ENCODE assay signal across 10 cellular contexts in genomic region chr4:124632439-124632838, GRCh38.
"Had no signal": no experiment of that assay in that cellular context is flagged by ENCODE, and none has a peak within 500 bp of the region (broad histone marks: within the 10 kb centered on the region; RNA-seq: fewer than 3 reads in every experiment).

No MANE protein-coding gene starts in this region.

- H3K36me3 ChIP-seq: brain microvascular endothelial cell, esophagus muscularis mucosa, upper lobe of right lung had no signal

- H3K4me1 ChIP-seq: esophagus muscularis mucosa, upper lobe of right lung had no signal

- DNase-seq: activated CD4-positive, alpha-beta T cell treated with anti-CD3 and anti-CD28 coated beads, Interleukin-2, amount 50 U/mL, for 1 hour; cerebellar nuclear complex; endodermal cell; nephron progenitor cell; stimulated activated CD4-positive, alpha-beta T cell treated with anti-CD3 and anti-CD28 coated beads, Interleukin-4, amount 100 ng/mL, for 1 hour; stimulated activated CD8-positive, alpha-beta memory T cell treated with anti-CD3 and anti-CD28 coated beads, Interleukin-4, amount 100 ng/mL, for 48 hours; stimulated activated naive CD8-positive, alpha-beta T cell treated with anti-CD3 and anti-CD28 coated beads, Interleukin-15, Interleukin-2, amounts not matched to agents 100 U/mL and 50 U/mL, for 24 hours; upper lobe of right lung had no signal

- H3K4me3 ChIP-seq: esophagus muscularis mucosa, upper lobe of right lung had no signal

- H3K9me3 ChIP-seq: esophagus muscularis mucosa, upper lobe of right lung had no signal

- H3K27me3 ChIP-seq: brain microvascular endothelial cell, esophagus muscularis mucosa, upper lobe of right lung had no signal

- H3K27ac ChIP-seq: esophagus muscularis mucosa, upper lobe of right lung had no signal
